ENCODE assay signal across 1 cellular context in genomic region chr1:9942939-9943807, GRCh38.
TF ChIP-seq lines count a peak whose summit lies in the region.

Gene LZIC (minus strand): TSS chr1:9943391. CDS start chr1:9936619, 6,772 bp downstream.
Gene NMNAT1 (plus strand): TSS chr1:9943475. CDS start chr1:9972074, 28,599 bp downstream.

TF ChIP-seq in K562, 482 proteins besides CTCF, POLR2A, EP300 and RAD21 (continued from another document and continues in another):
- TF ChIP-seq TGIF2 (CRISPR knock-in tag; IDR thresholded peaks at IDR 0.05) (peak; percentile 73; the same call in 1 of the 2 replicates), SP1 (CRISPR knock-in tag; IDR thresholded peaks at IDR 0.05) (peak; percentile 99), ZBTB17 (CRISPR knock-in tag; IDR thresholded peaks at IDR 0.05) (no peak; the same call in 1 of the 2 replicates), SRSF1 (IDR thresholded peaks at IDR 0.05; ENCODE audit: low read depth, low read length) (0 out of 2 replicates have a peak, but pooled peaks have one; percentile 51), ZNF695 (CRISPR knock-in tag; IDR thresholded peaks at IDR 0.05) (no peak), E2F8 (IDR thresholded peaks at IDR 0.05; ENCODE audit: low read depth, partially characterized antibody) (peak; percentile 96), ZNF146 (CRISPR knock-in tag; IDR thresholded peaks at IDR 0.05; ENCODE audit: unreplicated experiment) (peak; percentile 8), FOS (IDR thresholded peaks at IDR 0.05; ENCODE audit: extremely low read depth, insufficient read length) (peak; percentile 62), DEAF1 (CRISPR knock-in tag; IDR thresholded peaks at IDR 0.05) (peak; percentile 50; the same call in 1 of the 2 replicates), GATA2 (CRISPR knock-in tag; IDR thresholded peaks at IDR 0.05) (0 out of 2 replicates have a peak, but pooled peaks have one; percentile 6), ETV1 (tag; conservative IDR thresholded peaks at IDR 0.05; ENCODE audit: low read depth) (peak; percentile 95), CBX3 (IDR thresholded peaks at IDR 0.05; ENCODE audit: borderline replicate concordance in 1 of 2, low read length in 2 of 2) (peak in 1 of 2 experiments; percentile 88; a peak in 2 of 3 replicates), SMARCA5 (IDR thresholded peaks at IDR 0.05) (no peak), RCOR1 (IDR thresholded peaks at IDR 0.05; ENCODE audit: borderline replicate concordance in 1 of 2, low read depth in 2 of 2, low read length in 2 of 2) (peak in 1 of 2 experiments; percentile 68; a peak in 3 of 4 replicates), ZBTB49 (CRISPR knock-in tag; IDR thresholded peaks at IDR 0.05; ENCODE audit: borderline replicate concordance) (no peak), ZNF282 (CRISPR knock-in tag; IDR thresholded peaks at IDR 0.05) (peak; percentile 17; the same call in 1 of the 2 replicates), ZNF57 (CRISPR knock-in tag; IDR thresholded peaks at IDR 0.05) (no peak), HNRNPK (IDR thresholded peaks at IDR 0.05; ENCODE audit: low read depth, low read length, poor library complexity, severe bottlenecking) (no peak), FOXP1 (CRISPR knock-in tag; IDR thresholded peaks at IDR 0.05) (0 out of 2 replicates have a peak, but pooled peaks have one; percentile 84), MYC (IDR thresholded peaks at IDR 0.05; ENCODE audit: low read depth, low read length) (peak; percentile 84), MYC (CRISPR knock-in tag; IDR thresholded peaks at IDR 0.05; ENCODE audit: borderline replicate concordance, low read depth) (peak; percentile 83), PYGO2 (tag; IDR thresholded peaks at IDR 0.05) (no peak), SIX5 (IDR thresholded peaks at IDR 0.05; ENCODE audit: borderline replicate concordance in 1 of 2, insufficient read depth in 1 of 2, low read depth in 1 of 2, low read length in 2 of 2) (peak; percentile 66 to 78; a peak in 3 of 4 replicates), BCL6 (CRISPR knock-in tag; IDR thresholded peaks at IDR 0.05) (no peak), NCOR1 (IDR thresholded peaks at IDR 0.05) (peak; percentile 46), TOE1 (IDR thresholded peaks at IDR 0.05; ENCODE audit: borderline replicate concordance) (peak; percentile 88), TOE1 (CRISPR knock-in tag; IDR thresholded peaks at IDR 0.05; ENCODE audit: borderline replicate concordance, low read depth) (no peak), CREB1 (IDR thresholded peaks at IDR 0.05) (peak; percentile 73), CREB1 (CRISPR knock-in tag; IDR thresholded peaks at IDR 0.05) (peak; percentile 91), HSF4 (CRISPR knock-in tag; IDR thresholded peaks at IDR 0.05; ENCODE audit: borderline replicate concordance) (0 out of 2 replicates have a peak, but pooled peaks have one; percentile 49), ZNF175 (CRISPR knock-in tag; IDR thresholded peaks at IDR 0.05; ENCODE audit: low read depth) (peak; percentile 47; the same call in 1 of the 2 replicates), GTF2A2 (tag; IDR thresholded peaks at IDR 0.05) (peak; percentile 77), ZNF408 (CRISPR knock-in tag; IDR thresholded peaks at IDR 0.05; ENCODE audit: low read depth) (0 out of 2 replicates have a peak, but pooled peaks have one; percentile 7), SRSF7 (optimal IDR thresholded peaks at IDR 0.05; ENCODE audit: low read depth, low read length) (no peak), ATF3 (IDR thresholded peaks at IDR 0.05) (0 out of 2 replicates have a peak, but pooled peaks have one; percentile 27), ATF3 (CRISPR knock-in tag; conservative IDR thresholded peaks at IDR 0.05) (peak; percentile 21; the same call in 1 of the 2 replicates), TAF9B (IDR thresholded peaks at IDR 0.05; ENCODE audit: partially characterized antibody) (peak; percentile 97), GTF2F1 (IDR thresholded peaks at IDR 0.05; ENCODE audit: low read depth, low read length) (peak; percentile 90; the same call in 1 of the 2 replicates), ERF (CRISPR knock-in tag; IDR thresholded peaks at IDR 0.05) (0 out of 2 replicates have a peak, but pooled peaks have one; percentile 13), RBBP5 (IDR thresholded peaks at IDR 0.05; ENCODE audit: borderline replicate concordance, insufficient read depth, low read length, poor library complexity, severe bottlenecking) (peak; percentile 99), NR3C1 (CRISPR knock-in tag; IDR thresholded peaks at IDR 0.05) (no peak), ZNF174 (CRISPR knock-in tag; IDR thresholded peaks at IDR 0.05) (no peak), CBFB (CRISPR knock-in tag; IDR thresholded peaks at IDR 0.05) (peak; percentile 81), HEY1 (CRISPR knock-in tag; IDR thresholded peaks at IDR 0.05; ENCODE audit: borderline replicate concordance) (peak; percentile 52; the same call in 1 of the 2 replicates), HLTF (IDR thresholded peaks at IDR 0.05) (0 out of 2 replicates have a peak, but pooled peaks have one; percentile 37), ZZZ3 (IDR thresholded peaks at IDR 0.05) (peak; percentile 92), SAP30 (IDR thresholded peaks at IDR 0.05; ENCODE audit: borderline replicate concordance, insufficient read depth, low read depth, low read length, poor library complexity, severe bottlenecking) (peak; percentile 95), BRD9 (IDR thresholded peaks at IDR 0.05; ENCODE audit: low read depth, partially characterized antibody) (peak; percentile 15), ZNF395 (CRISPR knock-in tag; IDR thresholded peaks at IDR 0.05) (peak; percentile 97), ZNF41 (CRISPR knock-in tag; conservative IDR thresholded peaks at IDR 0.05) (0 out of 2 replicates have a peak, but pooled peaks have one; percentile 7), JUND (IDR thresholded peaks at IDR 0.05; ENCODE audit: borderline replicate concordance, low read depth, low read length) (peak; percentile 79; the same call in 1 of the 2 replicates), JUND (tag; IDR thresholded peaks at IDR 0.05; ENCODE audit: borderline replicate concordance, low read depth, low read length) (peak; percentile 48; the same call in 2 of the 3 replicates)
- TF ChIP-seq, protein P1, sequence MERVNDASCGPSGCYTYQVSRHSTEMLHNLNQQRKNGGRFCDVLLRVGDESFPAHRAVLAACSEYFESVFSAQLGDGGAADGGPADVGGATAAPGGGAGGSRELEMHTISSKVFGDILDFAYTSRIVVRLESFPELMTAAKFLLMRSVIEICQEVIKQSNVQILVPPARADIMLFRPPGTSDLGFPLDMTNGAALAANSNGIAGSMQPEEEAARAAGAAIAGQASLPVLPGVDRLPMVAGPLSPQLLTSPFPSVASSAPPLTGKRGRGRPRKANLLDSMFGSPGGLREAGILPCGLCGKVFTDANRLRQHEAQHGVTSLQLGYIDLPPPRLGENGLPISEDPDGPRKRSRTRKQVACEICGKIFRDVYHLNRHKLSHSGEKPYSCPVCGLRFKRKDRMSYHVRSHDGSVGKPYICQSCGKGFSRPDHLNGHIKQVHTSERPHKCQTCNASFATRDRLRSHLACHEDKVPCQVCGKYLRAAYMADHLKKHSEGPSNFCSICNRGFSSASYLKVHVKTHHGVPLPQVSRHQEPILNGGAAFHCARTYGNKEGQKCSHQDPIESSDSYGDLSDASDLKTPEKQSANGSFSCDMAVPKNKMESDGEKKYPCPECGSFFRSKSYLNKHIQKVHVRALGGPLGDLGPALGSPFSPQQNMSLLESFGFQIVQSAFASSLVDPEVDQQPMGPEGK (CRISPR knock-in tag; IDR thresholded peaks at IDR 0.05; ENCODE audit: borderline replicate concordance) = no peak
- TF ChIP-seq, protein P2, sequence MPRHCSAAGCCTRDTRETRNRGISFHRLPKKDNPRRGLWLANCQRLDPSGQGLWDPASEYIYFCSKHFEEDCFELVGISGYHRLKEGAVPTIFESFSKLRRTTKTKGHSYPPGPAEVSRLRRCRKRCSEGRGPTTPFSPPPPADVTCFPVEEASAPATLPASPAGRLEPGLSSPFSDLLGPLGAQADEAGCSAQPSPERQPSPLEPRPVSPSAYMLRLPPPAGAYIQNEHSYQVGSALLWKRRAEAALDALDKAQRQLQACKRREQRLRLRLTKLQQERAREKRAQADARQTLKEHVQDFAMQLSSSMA (CRISPR knock-in tag; IDR thresholded peaks at IDR 0.05) = 0 out of 2 replicates have a peak, but pooled peaks have one; percentile 72
- TF ChIP-seq, protein P3, sequence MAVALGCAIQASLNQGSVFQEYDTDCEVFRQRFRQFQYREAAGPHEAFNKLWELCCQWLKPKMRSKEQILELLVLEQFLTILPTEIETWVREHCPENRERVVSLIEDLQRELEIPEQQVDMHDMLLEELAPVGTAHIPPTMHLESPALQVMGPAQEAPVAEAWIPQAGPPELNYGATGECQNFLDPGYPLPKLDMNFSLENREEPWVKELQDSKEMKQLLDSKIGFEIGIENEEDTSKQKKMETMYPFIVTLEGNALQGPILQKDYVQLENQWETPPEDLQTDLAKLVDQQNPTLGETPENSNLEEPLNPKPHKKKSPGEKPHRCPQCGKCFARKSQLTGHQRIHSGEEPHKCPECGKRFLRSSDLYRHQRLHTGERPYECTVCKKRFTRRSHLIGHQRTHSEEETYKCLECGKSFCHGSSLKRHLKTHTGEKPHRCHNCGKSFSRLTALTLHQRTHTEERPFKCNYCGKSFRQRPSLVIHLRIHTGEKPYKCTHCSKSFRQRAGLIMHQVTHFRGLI (CRISPR knock-in tag; IDR thresholded peaks at IDR 0.05) = no peak
- TF ChIP-seq, protein P4, sequence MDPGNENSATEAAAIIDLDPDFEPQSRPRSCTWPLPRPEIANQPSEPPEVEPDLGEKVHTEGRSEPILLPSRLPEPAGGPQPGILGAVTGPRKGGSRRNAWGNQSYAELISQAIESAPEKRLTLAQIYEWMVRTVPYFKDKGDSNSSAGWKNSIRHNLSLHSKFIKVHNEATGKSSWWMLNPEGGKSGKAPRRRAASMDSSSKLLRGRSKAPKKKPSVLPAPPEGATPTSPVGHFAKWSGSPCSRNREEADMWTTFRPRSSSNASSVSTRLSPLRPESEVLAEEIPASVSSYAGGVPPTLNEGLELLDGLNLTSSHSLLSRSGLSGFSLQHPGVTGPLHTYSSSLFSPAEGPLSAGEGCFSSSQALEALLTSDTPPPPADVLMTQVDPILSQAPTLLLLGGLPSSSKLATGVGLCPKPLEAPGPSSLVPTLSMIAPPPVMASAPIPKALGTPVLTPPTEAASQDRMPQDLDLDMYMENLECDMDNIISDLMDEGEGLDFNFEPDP (CRISPR knock-in tag; IDR thresholded peaks at IDR 0.05) = no peak
